In the genomic region with DNA sequence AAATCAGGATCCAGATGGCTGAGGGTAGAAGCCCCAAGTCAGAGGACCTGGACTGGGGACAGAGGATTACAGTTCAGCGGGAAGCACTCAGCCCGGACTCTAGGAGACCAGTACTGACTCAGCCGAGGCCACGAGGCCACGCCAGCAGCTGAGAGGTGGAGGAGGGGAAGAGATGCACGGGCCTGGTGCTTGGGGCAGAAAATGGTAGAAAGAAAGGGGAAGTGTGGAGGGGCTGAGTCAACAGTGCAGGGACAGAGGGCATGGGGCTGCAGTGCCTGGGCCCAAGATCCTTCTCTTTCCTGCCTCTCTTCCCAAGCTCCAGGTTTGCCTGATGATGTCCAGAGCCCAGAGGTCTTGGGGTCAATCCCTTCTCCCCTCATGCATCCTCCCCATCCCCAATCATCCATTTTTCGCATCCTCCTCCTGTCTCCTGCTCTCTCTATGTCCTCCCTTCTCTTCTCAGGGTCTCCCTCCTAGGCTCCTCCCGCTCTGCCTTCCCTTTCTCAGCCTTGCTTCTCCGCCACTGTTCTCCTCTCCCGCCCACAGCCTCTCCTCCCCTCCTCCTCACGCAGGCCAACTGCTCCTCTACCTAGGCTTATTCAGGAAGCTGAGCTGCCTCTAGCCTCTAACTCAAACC, we compare ENCODE assay signal across 9 cellular contexts. TPM values are rescaled to one million over a fixed set of nuclear protein-coding genes. Genes with fewer than 3 reads are reported as not detected.
DNase-seq lines count a peak whose midpoint lies in the region; ATAC-seq, FAIRE-seq and TF ChIP-seq lines count a peak whose summit lies in the region.
"Had no signal": no experiment of that assay in that cellular context is flagged by ENCODE, and none has a peak within 500 bp of the region (broad histone marks: within the 10 kb centered on the region; RNA-seq: fewer than 3 reads in every experiment).

No MANE protein-coding gene starts in this region.

- H3K36me3 Mint-ChIP-seq in CD8-positive, alpha-beta memory T cell = peaks cover 0 to 75% (median 4%) of the 10 kb centered on the region in 3 donors

- peaks cover 92 to 99% (median 97%) of the 10 kb centered on the region in 3 donors for H3K4me1 Mint-ChIP-seq in CD8-positive, alpha-beta memory T cell

- peak overlapping the region; percentile 83 to 97 (median 93) for H3K27ac Mint-ChIP-seq in CD8-positive, alpha-beta memory T cell

- no peaks in the 10 kb centered on the region for H3K9me3 Mint-ChIP-seq in CD8-positive, alpha-beta memory T cell

- ATAC-seq in Panc1 (peak; percentile 66), body of pancreas (peak; percentile 34), HG03571 (IDR thresholded peaks at IDR 0.05; ENCODE audit: unreplicated experiment) (no peak), HG02852 (IDR thresholded peaks at IDR 0.05; ENCODE audit: unreplicated experiment) (no peak)

- TF ChIP-seq CTCF in Panc1 (IDR thresholded peaks at IDR 0.05) (no peak), body of pancreas (IDR thresholded peaks at IDR 0.05) (no peak)

- H3K27me3 ChIP-seq in CD8-positive, alpha-beta memory T cell (ENCODE audit: insufficient read depth, low read length, poor library complexity, severe bottlenecking) = no peaks in the 10 kb centered on the region
- H3K27me3 ChIP-seq in Panc1 (ENCODE audit: control insufficient read depth, insufficient read depth, low read length) = no peaks in the 10 kb centered on the region
- H3K27me3 ChIP-seq in body of pancreas = no peaks in the 10 kb centered on the region
- no peaks in the 10 kb centered on the region for H3K27me3 ChIP-seq in layer of hippocampus (ENCODE audit: control insufficient read depth, insufficient read depth, low read length)

- CTCF ChIA-PET in CD8-positive, alpha-beta memory T cell (lab: Charles Lee) = no interaction called here
- CTCF ChIA-PET in Panc1 (lab: Charles Lee) = no interaction called here

- no peaks in the 10 kb centered on the region for H3K27me3 Mint-ChIP-seq in CD8-positive, alpha-beta memory T cell

- TF ChIP-seq POLR2A in H54 (IDR thresholded peaks at IDR 0.05; ENCODE audit: low read depth, low read length) (0 out of 2 replicates have a peak, but pooled peaks have one; percentile 20), body of pancreas (IDR thresholded peaks at IDR 0.05) (no peak)

- peak overlapping the region; percentile 56 for H3K27ac ChIP-seq in CD8-positive, alpha-beta memory T cell (ENCODE audit: low read depth, low read length)
- H3K27ac ChIP-seq in Panc1 (ENCODE audit: low read length) (peak overlapping the region; percentile 49), body of pancreas (peak overlapping the region in 1 of 4 donors; percentile 57), layer of hippocampus (ENCODE audit: low read depth, low read length) (peak overlapping the region; percentile 95)

- no peak for FAIRE-seq in H54 (lab: Jason Lieb, UNC)

- peaks cover 96% of the 10 kb centered on the region for H3K4me1 ChIP-seq in CD8-positive, alpha-beta memory T cell (ENCODE audit: insufficient read depth, low read length)
- peaks cover 65% of the 10 kb centered on the region for H3K4me1 ChIP-seq in Panc1 (ENCODE audit: control insufficient read depth, insufficient read depth, low read length)
- peaks cover 22% of the 10 kb centered on the region for H3K4me1 ChIP-seq in body of pancreas

- intact Hi-C loops in Panc1 (cut with micrococcal nuclease; ENCODE audit: unreplicated experiment) = no loop called here
- intact Hi-C loops in body of pancreas (cut with DNase I) = no loop called here

- peak overlapping the region; percentile 48 to 75 (median 57) for H3K4me3 Mint-ChIP-seq in CD8-positive, alpha-beta memory T cell

- 56 to 69% methylated on average over 11 of the region's 11 CpGs for WGBS in body of pancreas, 2 donors

- in situ Hi-C loops in Panc1 (cut with HindIII; ENCODE audit: low pct_unique_long_range_greater_than_20kb, low sequenced_read_pairs) = no loop called here

- no TSS peak for BruUV-seq in Panc1 (replicated peaks; lab: Mats Ljungman, UMichigan)

- POLR2A ChIA-PET in CD8-positive, alpha-beta memory T cell (lab: Charles Lee) = no interaction called here
- POLR2A ChIA-PET in Panc1 (lab: Charles Lee) = no interaction called here

- no peak overlapping the region for H3K4me3 ChIP-seq in CD8-positive, alpha-beta memory T cell (ENCODE audit: low read length)
- H3K4me3 ChIP-seq in Panc1 (ENCODE audit: low read depth in 2 of 2, low read length in 2 of 2) (no peak overlapping the region), body of pancreas (no peak overlapping the region)

- peaks cover 21% of the 10 kb centered on the region for H3K36me3 ChIP-seq in CD8-positive, alpha-beta memory T cell (ENCODE audit: insufficient read depth, low read length)
- H3K36me3 ChIP-seq in Panc1 (ENCODE audit: control insufficient read depth, insufficient read depth, low read length) (no peaks in the 10 kb centered on the region; the same call in none of the 2 replicates), body of pancreas (replicated peaks in 1 of 2; ENCODE audit: insufficient read depth in 1 of 2, low read depth in 2 of 2) (peaks cover 2 to 7% of the 10 kb centered on the region in 2 donors)

- no peaks in the 10 kb centered on the region for H3K9me3 ChIP-seq in CD8-positive, alpha-beta memory T cell (ENCODE audit: low read length)
- H3K9me3 ChIP-seq in Panc1 (ENCODE audit: control insufficient read depth, insufficient read depth, low read depth, low read length) (no peaks in the 10 kb centered on the region), body of pancreas (no peaks in the 10 kb centered on the region)

- no peak for DNase-seq in CD8-positive, alpha-beta memory T cell
- DNase-seq in H54 (ENCODE audit: insufficient read length, low spot score) (peak; percentile 88), Panc1 (ENCODE audit: low read depth, low spot score) (no peak), body of pancreas (peak in 2 of 4 donors; percentile 27 to 73)
- DNase-seq in stimulated activated CD8-positive, alpha-beta memory T cell treated with anti-CD3 and anti-CD28 coated beads, Interleukin-4, amount 100 ng/mL, for 48 hours = peak; percentile 55

RNA-seq across cellular contexts. Expression of a gene that starts 7.7 kb away (rescaled TPM):
- total RNA-seq in CD8-positive, alpha-beta memory T cell = 100 to 1,000 TPM; 168 to 176 TPM
- 18.8 TPM for polyA plus RNA-seq in CD8-positive, alpha-beta memory T cell
- total RNA-seq in Panc1 (2021; ENCODE audit: unreplicated experiment) (87.0 TPM), body of pancreas (10 to 100 TPM; 31.9 to 32.6 TPM)
- polyA plus RNA-seq in Panc1 (2012; ENCODE audit: insufficient read length) = 90.6 TPM

RNA-seq across cellular contexts. Expression of a gene that starts 29.2 kb away (rescaled TPM):
- not detected for total RNA-seq in CD8-positive, alpha-beta memory T cell
- 0.29 TPM for polyA plus RNA-seq in CD8-positive, alpha-beta memory T cell
- total RNA-seq in Panc1 (2021; ENCODE audit: unreplicated experiment) (8.0 TPM), body of pancreas (under 1 TPM in 1 of 2 donors, not detected in 1; 0.26 TPM)
- polyA plus RNA-seq in Panc1 (2012; ENCODE audit: insufficient read length) = 12.6 TPM
- polyA plus RNA-seq: neural cell had no signal

RNA-seq across cellular contexts. Expression of a gene that starts 36.4 kb away (rescaled TPM):
- total RNA-seq in CD8-positive, alpha-beta memory T cell = 10 to 100 TPM; 58.8 to 61.2 TPM
- 8.2 TPM for polyA plus RNA-seq in CD8-positive, alpha-beta memory T cell
- 80.4 TPM for total RNA-seq in Panc1 (2021; ENCODE audit: unreplicated experiment)
- polyA plus RNA-seq in Panc1 (2012; ENCODE audit: insufficient read length) = 33.3 TPM
- 10 to 100 TPM; 32.7 to 40.5 TPM for total RNA-seq in body of pancreas

RNA-seq across cellular contexts. Expression of a gene that starts 50.1 kb away (rescaled TPM):
- 100 to 1,000 TPM; 187 to 190 TPM for total RNA-seq in CD8-positive, alpha-beta memory T cell
- 380 TPM for polyA plus RNA-seq in CD8-positive, alpha-beta memory T cell
- total RNA-seq in Panc1 (2021; ENCODE audit: unreplicated experiment) = 252 TPM
- 250 TPM for polyA plus RNA-seq in Panc1 (2012; ENCODE audit: insufficient read length)
- total RNA-seq in body of pancreas = 100 to 1,000 TPM; 179 to 291 TPM

RNA-seq across cellular contexts. Expression of a gene that starts 59.5 kb away (rescaled TPM):
- 10 to 100 TPM; 13.7 to 16.9 TPM for total RNA-seq in CD8-positive, alpha-beta memory T cell
- polyA plus RNA-seq in CD8-positive, alpha-beta memory T cell = 17.7 TPM
- 28.1 TPM for total RNA-seq in Panc1 (2021; ENCODE audit: unreplicated experiment)
- polyA plus RNA-seq in Panc1 (2012; ENCODE audit: insufficient read length) = 26.5 TPM
- total RNA-seq in body of pancreas = 10 to 100 TPM in 1 of 2 donors, 1 to 10 TPM in 1; 6.9 to 16.1 TPM

Comparison
In these comparisons a context has a peak if more than half of its experiments do, and no peak if none do; other contexts are left out.
1. DNase-seq: peak in H54 (single experiment) and stimulated activated CD8-positive, alpha-beta memory T cell treated with anti-CD3 and anti-CD28 coated beads, Interleukin-4, amount 100 ng/mL, for 48 hours (single experiment); none in CD8-positive, alpha-beta memory T cell (0 of 5) and Panc1 (single experiment).
2. ATAC-seq: peak in Panc1 (single experiment) and body of pancreas (single experiment); none in HG03571 (single experiment) and HG02852 (single experiment).